ENCODE assay signal across 17 cellular contexts in the genomic region with DNA sequence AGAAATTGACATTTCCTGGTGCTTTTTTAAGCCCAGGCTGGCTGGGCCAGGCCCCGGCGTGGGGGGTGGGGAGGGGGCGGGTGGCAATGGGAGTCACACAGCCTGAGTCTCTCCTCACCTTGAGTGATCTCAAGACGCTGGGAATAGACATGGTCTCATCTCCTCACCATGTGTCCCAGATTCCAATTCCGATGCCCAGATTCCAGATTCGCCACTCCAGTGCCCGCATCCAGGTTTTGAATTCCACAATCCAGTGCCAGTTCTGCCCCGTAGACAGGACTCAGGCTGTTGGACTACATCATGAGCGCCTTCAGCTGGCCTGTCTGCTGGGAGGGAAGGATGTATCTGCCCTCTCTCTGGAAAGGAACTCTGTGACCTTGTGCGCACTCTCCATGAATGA. TPM values are rescaled to one million over a fixed set of nuclear protein-coding genes. Genes with fewer than 3 reads are reported as not detected.
DNase-seq lines count a peak whose midpoint lies in the region; ATAC-seq and TF ChIP-seq lines count a peak whose summit lies in the region.
"Had no signal": no experiment of that assay in that cellular context is flagged by ENCODE, and none has a peak within 500 bp of the region (broad histone marks: within the 10 kb centered on the region; RNA-seq: fewer than 3 reads in every experiment).

No MANE protein-coding gene starts in this region.

- H3K9me3 ChIP-seq in BLaER1 treated with 17β-estradiol and CSF1 and Interleukin-3, amounts not matched to agents 10 nM and 100 nM (replicated peaks in 1 of 11) = peaks cover 4 to 17% (median 12%) of the 10 kb centered on the region in 11 experiments
- H3K9me3 ChIP-seq in osteoblast (ENCODE audit: low read depth, low read length) = no peaks in the 10 kb centered on the region
- peaks cover 0 to 5% (median 0%) of the 10 kb centered on the region in 8 donors for H3K9me3 ChIP-seq in spleen
- no peaks in the 10 kb centered on the region for H3K9me3 ChIP-seq in A673 (ENCODE audit: low read depth, low read length, poor library complexity, severe bottlenecking)
- H3K9me3 ChIP-seq: BE2C, Caco-2 had no signal

- no peaks in the 10 kb centered on the region for H3K27me3 Mint-ChIP-seq in activated CD4-positive, alpha-beta T cell treated with anti-CD3 and anti-CD28 coated beads, Interleukin-2, amount 10 ng/mL, durations not matched to agents 7 days and 5 days

- CTCF ChIA-PET in activated CD4-positive, alpha-beta T cell treated with anti-CD3 and anti-CD28 coated beads, Interleukin-2, amount 10 ng/mL, durations not matched to agents 7 days and 5 days (lab: Charles Lee) = no interaction called here
- CTCF ChIA-PET in A673 (lab: Charles Lee) = no interaction called here

- no peak overlapping the region for H3K4me3 ChIP-seq in BLaER1 treated with 17β-estradiol and CSF1 and Interleukin-3, amounts not matched to agents 10 nM and 100 nM
- H3K4me3 ChIP-seq in osteoblast (ENCODE audit: insufficient read depth, low read length) (no peak overlapping the region), spleen (no peak overlapping the region), A673 (ENCODE audit: low read depth, low read length, poor library complexity, severe bottlenecking) (no peak overlapping the region)

- H3K9ac ChIP-seq in BLaER1 treated with 17β-estradiol and CSF1 and Interleukin-3, amounts not matched to agents 10 nM and 100 nM = peak overlapping the region in 2 of 11 experiments; percentile 16 to 55; a peak in 2 of 22 replicates

- no peak overlapping the region for H3K27ac Mint-ChIP-seq in activated CD4-positive, alpha-beta T cell treated with anti-CD3 and anti-CD28 coated beads, Interleukin-2, amount 10 ng/mL, durations not matched to agents 7 days and 5 days
- H3K27ac Mint-ChIP-seq: CD8-positive, alpha-beta memory T cell; HFFc6 had no signal

- H3K4me1 Mint-ChIP-seq in activated CD4-positive, alpha-beta T cell treated with anti-CD3 and anti-CD28 coated beads, Interleukin-2, amount 10 ng/mL, durations not matched to agents 7 days and 5 days = no peaks in the 10 kb centered on the region
- H3K4me1 Mint-ChIP-seq: CD8-positive, alpha-beta memory T cell had no signal

- intact Hi-C loops in spleen (cut with DNase I; ENCODE audit: low total_unique reads) = no loop called here
- intact Hi-C loops in A673 (cut with micrococcal nuclease; ENCODE audit: unreplicated experiment) = no loop called here

- H3K27ac ChIP-seq in BLaER1 treated with 17β-estradiol and CSF1 and Interleukin-3, amounts not matched to agents 10 nM and 100 nM = no peak overlapping the region
- H3K27ac ChIP-seq in osteoblast (ENCODE audit: low read depth, low read length) (no peak overlapping the region), spleen (no peak overlapping the region), A673 (ENCODE audit: low read depth, low read length, poor library complexity, severe bottlenecking) (no peak overlapping the region)
- H3K27ac ChIP-seq: HL-60 had no signal

- H2AFZ ChIP-seq in osteoblast (ENCODE audit: low read length) = no peak overlapping the region

- peaks cover 0 to 2% (median 0%) of the 10 kb centered on the region in 11 experiments; a peak in 1 of 22 replicates for H3K36me3 ChIP-seq in BLaER1 treated with 17β-estradiol and CSF1 and Interleukin-3, amounts not matched to agents 10 nM and 100 nM
- no peaks in the 10 kb centered on the region for H3K36me3 ChIP-seq in osteoblast (ENCODE audit: insufficient read depth, low read length)
- H3K36me3 ChIP-seq in spleen = no peaks in the 10 kb centered on the region
- no peaks in the 10 kb centered on the region for H3K36me3 ChIP-seq in A673 (ENCODE audit: insufficient read depth, low read length, poor library complexity, severe bottlenecking)
- H3K36me3 ChIP-seq: BE2C had no signal

- no peak for ATAC-seq in HG02623 (IDR thresholded peaks at IDR 0.05; ENCODE audit: unreplicated experiment)

- no peak for TF ChIP-seq POLR2A in spleen (IDR thresholded peaks at IDR 0.05)

- H3K4me1 ChIP-seq in BLaER1 treated with 17β-estradiol and CSF1 and Interleukin-3, amounts not matched to agents 10 nM and 100 nM = peaks cover 0 to 52% (median 29%) of the 10 kb centered on the region in 10 experiments; a peak in 17 of 20 replicates
- no peaks in the 10 kb centered on the region for H3K4me1 ChIP-seq in osteoblast (ENCODE audit: insufficient read depth, low read length)
- H3K4me1 ChIP-seq in spleen = no peaks in the 10 kb centered on the region
- H3K4me1 ChIP-seq in A673 (ENCODE audit: insufficient read depth, low read length, poor library complexity, severe bottlenecking) = no peaks in the 10 kb centered on the region
- H3K4me1 ChIP-seq: BE2C, Caco-2 had no signal

- BruUV-seq in A673 (replicated peaks; lab: Mats Ljungman, UMichigan) = no TSS peak

- H3K9me3 Mint-ChIP-seq in activated CD4-positive, alpha-beta T cell treated with anti-CD3 and anti-CD28 coated beads, Interleukin-2, amount 10 ng/mL, durations not matched to agents 7 days and 5 days = no peaks in the 10 kb centered on the region

- no peak for TF ChIP-seq CTCF in osteoblast (IDR thresholded peaks at IDR 0.05; ENCODE audit: extremely low read depth, low read depth, low read length)
- TF ChIP-seq CTCF in spleen (IDR thresholded peaks at IDR 0.05 in 8 of 11, conservative IDR thresholded peaks at IDR 0.05 in 3 of 11) = no peak
- no peak for TF ChIP-seq CTCF in A673 (conservative IDR thresholded peaks at IDR 0.05; ENCODE audit: low read depth, low read length)

- no peaks in the 10 kb centered on the region for H3K27me3 ChIP-seq in BLaER1 treated with 17β-estradiol and CSF1 and Interleukin-3, amounts not matched to agents 10 nM and 100 nM
- H3K27me3 ChIP-seq in osteoblast (ENCODE audit: insufficient read depth, low read length) = peaks cover 10% of the 10 kb centered on the region
- peaks cover 0 to 27% (median 0%) of the 10 kb centered on the region in 7 donors for H3K27me3 ChIP-seq in spleen (replicated peaks in 1 of 7)
- peaks cover 7% of the 10 kb centered on the region for H3K27me3 ChIP-seq in A673 (replicated peaks; ENCODE audit: insufficient read depth, low read depth, low read length, poor library complexity)
- H3K27me3 ChIP-seq: BE2C had no signal

- POLR2A ChIA-PET in activated CD4-positive, alpha-beta T cell treated with anti-CD3 and anti-CD28 coated beads, Interleukin-2, amount 10 ng/mL, durations not matched to agents 7 days and 5 days (lab: Charles Lee) = no interaction called here
- POLR2A ChIA-PET in A673 (lab: Charles Lee; ENCODE audit: low non-redundant PET) = no interaction called here

- DNase-seq in cerebellum (ENCODE audit: low spot score) (peak; percentile 48), osteoblast (ENCODE audit: insufficient read length, low spot score, missing footprints) (peak; percentile 35), spleen (peak; percentile 50), A673 (ENCODE audit: low spot score) (no peak)
- no peak for DNase-seq in activated CD4-positive, alpha-beta T cell treated with anti-CD3 and anti-CD28 coated beads, Interleukin-2, amount 10 ng/mL, durations not matched to agents 7 days and 5 days
- DNase-seq: BE2C; Caco-2; CD8-positive, alpha-beta memory T cell; DND-41; GF-D8; HCEC 1CT; HFFc6 had no signal

- H4K20me1 ChIP-seq in BLaER1 treated with 17β-estradiol and CSF1 and Interleukin-3, amounts not matched to agents 10 nM and 100 nM = no peaks in the 10 kb centered on the region
- no peaks in the 10 kb centered on the region for H4K20me1 ChIP-seq in osteoblast (ENCODE audit: insufficient read depth, low read length)

- H3K79me2 ChIP-seq in osteoblast (ENCODE audit: insufficient read depth, low read length) = no peaks in the 10 kb centered on the region

- H3K4me3 Mint-ChIP-seq in activated CD4-positive, alpha-beta T cell treated with anti-CD3 and anti-CD28 coated beads, Interleukin-2, amount 10 ng/mL, durations not matched to agents 7 days and 5 days = no peak overlapping the region
- H3K4me3 Mint-ChIP-seq: CD8-positive, alpha-beta memory T cell; HFFc6 had no signal

- H3K4me2 ChIP-seq in BLaER1 treated with 17β-estradiol and CSF1 and Interleukin-3, amounts not matched to agents 10 nM and 100 nM = peak overlapping the region in 9 of 11 experiments; percentile 46 to 98 (median 89); a peak in 17 of 22 replicates
- no peak overlapping the region for H3K4me2 ChIP-seq in osteoblast (ENCODE audit: insufficient read depth, low read length)

- 74 to 92% (median 78%) methylated on average over 10 of the region's 10 CpGs for WGBS in spleen, 5 donors

- no peaks in the 10 kb centered on the region for H3K36me3 Mint-ChIP-seq in activated CD4-positive, alpha-beta T cell treated with anti-CD3 and anti-CD28 coated beads, Interleukin-2, amount 10 ng/mL, durations not matched to agents 7 days and 5 days (ENCODE audit: low read depth)
- H3K36me3 Mint-ChIP-seq: CD8-positive, alpha-beta memory T cell had no signal

RNA-seq across cellular contexts. Expression of a gene that starts 19.1 kb away (rescaled TPM):
- total RNA-seq in cerebellum (16.8 TPM), osteoblast (under 0.01 TPM in 1 of 2 replicates, not detected in the other), spleen (not detected), A673 (2021) (0.09 and 0.13 TPM in 2 replicates)
- not detected for polyA plus RNA-seq in spleen
- not detected for total RNA-seq in activated CD4-positive, alpha-beta T cell treated with anti-CD3 and anti-CD28 coated beads, Interleukin-2, amount 10 ng/mL, durations not matched to agents 7 days and 5 days
- total RNA-seq: CD8-positive, alpha-beta memory T cell; H4; HFFc6 had no signal
- polyA plus RNA-seq: AG04450; CD8-positive, alpha-beta memory T cell had no signal

RNA-seq across cellular contexts. Expression of a gene that starts 34.3 kb away (rescaled TPM):
- total RNA-seq in cerebellum = not detected
- total RNA-seq in osteoblast = not detected in 2 replicates
- not detected for total RNA-seq in spleen
- under 1 TPM in 1 of 3 donors, not detected in 2; 0.04 TPM for polyA plus RNA-seq in spleen
- total RNA-seq in activated CD4-positive, alpha-beta T cell treated with anti-CD3 and anti-CD28 coated beads, Interleukin-2, amount 10 ng/mL, durations not matched to agents 7 days and 5 days = not detected
- not detected in 2 replicates for total RNA-seq in A673 (2021)
- total RNA-seq: Caco-2; CD8-positive, alpha-beta memory T cell; H4; HFFc6 had no signal
- polyA plus RNA-seq: AG04450; CD8-positive, alpha-beta memory T cell had no signal

Comparison
In these comparisons a context has a peak if more than half of its experiments do, and no peak if none do; other contexts are left out.
1. DNase-seq: peak in cerebellum (single experiment), osteoblast (single experiment) and spleen (single experiment); none in activated CD4-positive, alpha-beta T cell treated with anti-CD3 and anti-CD28 coated beads, Interleukin-2, amount 10 ng/mL, durations not matched to agents 7 days and 5 days (single experiment) and A673 (single experiment).
2. RNA of a gene that starts 19.1 kb away (total RNA-seq): 16.8 TPM in cerebellum (single experiment); 0.09 to 0.13 TPM in A673, under 0.01 TPM in osteoblast, not detected in spleen and not detected in activated CD4-positive, alpha-beta T cell treated with anti-CD3 and anti-CD28 coated beads, Interleukin-2, amount 10 ng/mL, durations not matched to agents 7 days and 5 days; every median in the first group is over 10 times any median in the second.